Comparison of ENCODE assay signal across 20 cellular contexts in the genomic region with DNA sequence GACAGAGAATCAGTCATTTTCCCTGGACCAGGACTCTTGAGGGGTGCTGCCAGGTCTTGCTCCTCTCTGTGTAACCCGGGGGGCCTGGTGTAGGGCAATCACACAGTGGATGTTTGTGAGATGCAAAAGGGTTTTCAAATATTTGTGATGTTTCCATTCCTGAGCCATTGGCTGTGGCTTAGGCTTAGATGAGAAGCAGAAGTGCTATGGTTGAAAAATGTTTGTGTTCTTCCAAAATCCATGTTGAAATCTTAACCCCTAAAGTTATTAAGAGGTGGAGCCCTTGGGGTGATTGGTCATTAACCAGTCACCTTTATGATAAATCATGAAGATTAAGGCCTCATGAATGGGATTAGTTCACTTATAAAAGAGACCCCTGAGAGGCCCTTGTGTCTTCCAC. TPM values are rescaled to one million over a fixed set of nuclear protein-coding genes. Genes with fewer than 3 reads are reported as not detected.
A peak's percentile ranks its signal among the peaks of the same experiment; 100 is the strongest.
DNase-seq lines count a peak whose midpoint lies in the region; ATAC-seq and TF ChIP-seq lines count a peak whose summit lies in the region.
"Had no signal": no experiment of that assay in that cellular context is flagged by ENCODE, and none has a peak within 500 bp of the region (broad histone marks: within the 10 kb centered on the region; RNA-seq: fewer than 3 reads in every experiment).

No MANE protein-coding gene starts in this region.

- TF ChIP-seq POLR2A in uterus (IDR thresholded peaks at IDR 0.05) = no peak

- H3K27ac ChIP-seq in right atrium auricular region (peak overlapping the region; percentile 47 to 62), fibroblast of lung (ENCODE audit: insufficient read depth, low read length) (peak overlapping the region; percentile 52), osteoblast (ENCODE audit: low read depth, low read length) (no peak overlapping the region), uterus (peak overlapping the region; percentile 40 to 69)
- H3K27ac ChIP-seq: SK-N-MC had no signal

- ATAC-seq in left cardiac atrium = no peak
- ATAC-seq: CD8-positive, alpha-beta T cell; Panc1 had no signal

- TF ChIP-seq CTCF in right atrium auricular region (IDR thresholded peaks at IDR 0.05) (no peak), fibroblast of lung (conservative IDR thresholded peaks at IDR 0.05 in 1 of 2, IDR thresholded peaks at IDR 0.05 in 1 of 2; ENCODE audit: low read depth in 1 of 2, low read length in 2 of 2) (no peak), osteoblast (IDR thresholded peaks at IDR 0.05; ENCODE audit: extremely low read depth, low read depth, low read length) (no peak), uterus (IDR thresholded peaks at IDR 0.05) (no peak), GM10248 (IDR thresholded peaks at IDR 0.05; ENCODE audit: control extremely low read depth, extremely low read depth, low read depth, missing control alignments) (no peak)

- DNase-seq in right atrium auricular region (ENCODE audit: low spot score) = no peak
- DNase-seq in left cardiac atrium = no peak
- DNase-seq in fibroblast of lung (ENCODE audit: low read depth in 2 of 2) = no peak
- peak; percentile 80 for DNase-seq in osteoblast (ENCODE audit: insufficient read length, low spot score, missing footprints)
- no peak for DNase-seq in uterus
- DNase-seq in GM10248 (ENCODE audit: extremely low spot score) = no peak
- DNase-seq in NCI-H1694 (lab: John Stamatoyannopoulos, UW) = no peak
- DNase-seq in NOMO-1 treated with DMSO at 0.1 percent for 48 hours (lab: John Stamatoyannopoulos, UW; ENCODE audit: unreplicated experiment) = no peak
- DNase-seq: activated CD4-positive, CD25-positive, alpha-beta regulatory T cell treated with anti-CD3 and anti-CD28 coated beads, Interleukin-2, amount 50 U/mL, for 72 hours; activated CD8-positive, alpha-beta memory T cell treated with anti-CD3 and anti-CD28 coated beads for 24 hours; activated T-cell treated with anti-CD3 and anti-CD28 coated beads, Interleukin-2, amount 50 U/mL, for 48 hours; CD8-positive, alpha-beta T cell; MG63; NCI-H1436 treated with DMSO at 0.1 percent for 48 hours; NCI-H774; stimulated activated CD4-positive, alpha-beta T cell treated with anti-CD3 and anti-CD28 coated beads, Interleukin-4, amount 100 ng/mL, for 1 hour; T-helper 9 cell had no signal

- H2AFZ ChIP-seq in fibroblast of lung (ENCODE audit: low read length) = no peak overlapping the region
- H2AFZ ChIP-seq in osteoblast (ENCODE audit: low read length) = no peak overlapping the region

- H3K4me1 ChIP-seq in right atrium auricular region (peaks cover 0 to 45% of the 10 kb centered on the region in 2 donors), fibroblast of lung (ENCODE audit: control insufficient read depth, extremely low read depth, insufficient read depth, low read length) (peaks cover 33% of the 10 kb centered on the region), osteoblast (ENCODE audit: insufficient read depth, low read length) (peaks cover 43% of the 10 kb centered on the region), uterus (peaks cover 0 to 8% of the 10 kb centered on the region in 2 donors)

- no peaks in the 10 kb centered on the region for H3K27me3 ChIP-seq in right atrium auricular region
- H3K27me3 ChIP-seq in fibroblast of lung (ENCODE audit: control insufficient read depth, insufficient read depth, low read length) = no peaks in the 10 kb centered on the region
- H3K27me3 ChIP-seq in osteoblast (ENCODE audit: insufficient read depth, low read length) = no peaks in the 10 kb centered on the region
- no peaks in the 10 kb centered on the region for H3K27me3 ChIP-seq in uterus
- H3K27me3 ChIP-seq: MG63 had no signal

- CTCF ChIA-PET in GM10248 (lab: Yijun Ruan, JAX) = no interaction called here

- H3K4me2 ChIP-seq in fibroblast of lung (ENCODE audit: extremely low read depth, insufficient read depth, low read length) = peak overlapping the region; percentile 20
- H3K4me2 ChIP-seq in osteoblast (ENCODE audit: insufficient read depth, low read length) = no peak overlapping the region

- peaks cover 57% of the 10 kb centered on the region for H3K79me2 ChIP-seq in fibroblast of lung (ENCODE audit: control insufficient read depth, insufficient read depth, low read length)
- peaks cover 26% of the 10 kb centered on the region for H3K79me2 ChIP-seq in osteoblast (ENCODE audit: insufficient read depth, low read length)

- H3K36me3 ChIP-seq in right atrium auricular region (no peaks in the 10 kb centered on the region), fibroblast of lung (ENCODE audit: control insufficient read depth, insufficient read depth, low read length) (no peaks in the 10 kb centered on the region), osteoblast (ENCODE audit: insufficient read depth, low read length) (no peaks in the 10 kb centered on the region), uterus (no peaks in the 10 kb centered on the region)
- H3K36me3 ChIP-seq: MG63 had no signal

- no peak overlapping the region for H3K9ac ChIP-seq in fibroblast of lung (ENCODE audit: insufficient read depth, low read length)

- H3K4me3 ChIP-seq in right atrium auricular region = no peak overlapping the region
- H3K4me3 ChIP-seq in fibroblast of lung (replicated peaks in 1 of 4; ENCODE audit: control extremely low read depth in 1 of 4, insufficient read depth in 1 of 4, low read depth in 3 of 4, low read length in 4 of 4) = no peak overlapping the region
- H3K4me3 ChIP-seq in osteoblast (ENCODE audit: insufficient read depth, low read length) = no peak overlapping the region
- H3K4me3 ChIP-seq in uterus = no peak overlapping the region
- H3K4me3 ChIP-seq: MG63, SK-N-MC, smooth muscle cell had no signal

- H3K9me3 ChIP-seq in right atrium auricular region (no peaks in the 10 kb centered on the region), fibroblast of lung (ENCODE audit: control insufficient read depth, insufficient read depth, low read depth, low read length) (no peaks in the 10 kb centered on the region), osteoblast (ENCODE audit: low read depth, low read length) (no peaks in the 10 kb centered on the region), uterus (no peaks in the 10 kb centered on the region)

- H4K20me1 ChIP-seq in fibroblast of lung (ENCODE audit: control insufficient read depth, extremely low read depth, insufficient read depth, low read length) = no peaks in the 10 kb centered on the region
- H4K20me1 ChIP-seq in osteoblast (ENCODE audit: insufficient read depth, low read length) = no peaks in the 10 kb centered on the region

- intact Hi-C loops in left cardiac atrium (cut with DNase I) (no loop called here), uterus (cut with DNase I; ENCODE audit: low total_unique reads) (no loop called here)

- POLR2A ChIA-PET in GM10248 (lab: Yijun Ruan, JAX) = no interaction called here

RNA-seq across cellular contexts. Expression of gene CORO2B, which starts 36.5 kb away (rescaled TPM):
- total RNA-seq in right atrium auricular region = 1 to 10 TPM; 6.0 to 9.7 TPM
- total RNA-seq in left cardiac atrium = 1 to 10 TPM; 8.5 to 8.9 TPM
- total RNA-seq in fibroblast of lung = 15.7 and 25.3 TPM in 2 replicates
- polyA plus RNA-seq in fibroblast of lung = 17.5 and 70.2 TPM in 2 replicates
- polyA plus RNA-seq in fibroblast of lung (2012) = 22.1 and 70.4 TPM in 2 replicates
- 58.7 and 208 TPM in 2 replicates for polyA minus RNA-seq in fibroblast of lung (ENCODE audit: low replicate concordance)
- 10.5 and 14.1 TPM in 2 replicates for total RNA-seq in osteoblast
- 10 to 100 TPM in 1 of 4 donors, 1 to 10 TPM in 3; 1.3 to 18.2 (median 7.0) TPM for total RNA-seq in uterus
